10 cellular contexts compared by ENCODE assay signal in the genomic region with DNA sequence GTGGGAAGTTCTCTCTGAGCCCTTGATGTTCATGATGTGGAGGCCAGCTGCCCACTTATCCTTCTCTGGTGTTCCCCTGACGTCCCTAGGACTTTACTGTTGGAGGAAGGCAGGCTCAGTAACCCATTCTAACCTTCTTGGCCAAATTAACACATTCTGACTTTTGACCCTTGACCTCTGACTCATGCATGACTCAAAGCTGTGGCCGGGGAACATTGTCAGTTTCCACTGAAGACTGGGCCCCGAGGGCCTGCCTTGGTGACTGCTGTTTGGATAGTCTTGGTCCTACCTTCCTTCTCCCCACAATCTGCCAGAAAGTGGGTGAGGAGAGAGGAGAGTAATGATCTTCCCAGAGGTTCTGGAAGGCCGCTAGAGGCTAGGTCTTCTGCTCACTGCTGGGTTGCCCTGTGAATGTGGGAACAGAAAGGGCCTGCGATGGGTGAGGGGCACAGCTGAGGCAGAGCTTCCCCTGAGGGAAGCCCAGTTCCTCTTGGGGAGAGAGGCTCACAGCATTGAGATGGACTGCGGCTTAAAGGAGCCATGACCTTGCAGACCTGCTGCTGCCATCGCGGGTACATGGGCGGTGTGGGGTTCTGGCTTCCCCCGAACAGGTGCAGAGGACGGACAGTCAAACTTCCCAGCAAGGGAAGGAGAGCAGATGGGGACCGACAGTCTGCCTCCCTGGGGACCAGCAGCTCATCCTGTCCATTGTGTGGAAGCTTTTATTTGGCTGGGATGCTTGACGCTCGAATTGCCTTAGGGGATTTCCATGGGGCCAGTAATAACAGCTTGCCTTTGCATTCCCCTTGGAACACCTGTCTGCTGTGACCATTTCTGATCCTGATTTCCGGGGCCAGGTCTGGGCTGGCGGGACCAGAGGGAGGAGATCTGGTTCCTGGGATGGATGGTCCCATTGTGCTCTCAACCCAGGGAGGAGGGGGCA. TPM values are rescaled to one million over a fixed set of nuclear protein-coding genes. Genes with fewer than 3 reads are reported as not detected.
DNase-seq lines count a peak whose midpoint lies in the region; ATAC-seq, FAIRE-seq and TF ChIP-seq lines count a peak whose summit lies in the region.
"Had no signal": no experiment of that assay in that cellular context is flagged by ENCODE, and none has a peak within 500 bp of the region (broad histone marks: within the 10 kb centered on the region; RNA-seq: fewer than 3 reads in every experiment).

No MANE protein-coding gene starts in this region.

- no TSS peak for BruUV-seq in endothelial cell of umbilical vein (replicated peaks; lab: Mats Ljungman, UMichigan)

- H4K20me1 ChIP-seq in endothelial cell of umbilical vein (replicated peaks; ENCODE audit: control insufficient read depth, extremely low read depth, insufficient read depth, low read length), result no peaks in the 10 kb centered on the region

- H3K9ac ChIP-seq in endothelial cell of umbilical vein (replicated peaks; ENCODE audit: extremely low read depth, insufficient read depth, low read length) (no peak overlapping the region), endodermal cell (ENCODE audit: extremely low read depth, low read length, poor library complexity, severe bottlenecking) (no peak overlapping the region)

- H3K27ac ChIP-seq in endothelial cell of umbilical vein (ENCODE audit: insufficient read depth, low read depth, low read length) (no peak overlapping the region), endodermal cell (ENCODE audit: low read depth, low read length) (no peak overlapping the region)

- no peak overlapping the region for H3K4me2 ChIP-seq in endothelial cell of umbilical vein (ENCODE audit: insufficient read depth, low read length)

- H3K27me3 Mint-ChIP-seq in natural killer cell treated with Interleukin-12 subunit alpha and Interleukin-12 subunit beta and Interleukin-15 and Interleukin-18, amount 100 ng/mL, for 72 hours, result no peaks in the 10 kb centered on the region
- H3K27me3 Mint-ChIP-seq in natural killer cell (ENCODE audit: low read depth in 2 of 2) (no peaks in the 10 kb centered on the region), endodermal cell (ENCODE audit: insufficient read depth) (no peaks in the 10 kb centered on the region)
- H3K27me3 Mint-ChIP-seq in stimulated activated naive CD8-positive, alpha-beta T cell treated with anti-CD3 and anti-CD28 coated beads, Interleukin-15, amount 100 ng/mL, for 72 hours, result no peaks in the 10 kb centered on the region
- H3K27me3 Mint-ChIP-seq: central memory CD8-positive, alpha-beta T cell had no signal

- peaks cover 20 to 26% of the 10 kb centered on the region in 2 donors for H3K4me1 Mint-ChIP-seq in natural killer cell treated with Interleukin-12 subunit alpha and Interleukin-12 subunit beta and Interleukin-15 and Interleukin-18, amount 100 ng/mL, for 72 hours (ENCODE audit: low read depth in 2 of 2)
- H3K4me1 Mint-ChIP-seq in natural killer cell (peaks cover 0 to 28% of the 10 kb centered on the region in 2 donors), endodermal cell (no peaks in the 10 kb centered on the region)
- H3K4me1 Mint-ChIP-seq in stimulated activated naive CD8-positive, alpha-beta T cell treated with anti-CD3 and anti-CD28 coated beads, Interleukin-15, amount 100 ng/mL, for 72 hours, result peaks cover 17% of the 10 kb centered on the region
- H3K4me1 Mint-ChIP-seq: central memory CD8-positive, alpha-beta T cell had no signal

- TF ChIP-seq CTCF in natural killer cell (IDR thresholded peaks at IDR 0.05) (no peak), endothelial cell of umbilical vein (IDR thresholded peaks at IDR 0.05; ENCODE audit: extremely low read depth in 1 of 2, insufficient read depth in 1 of 2, low read depth in 1 of 2, low read length in 2 of 2) (no peak), endodermal cell (conservative IDR thresholded peaks at IDR 0.05) (no peak)

- FAIRE-seq in endothelial cell of umbilical vein (lab: Jason Lieb, UNC), result no peak

- WGBS in endodermal cell (ENCODE audit: insufficient coverage in 1 of 2, insufficient read length in 1 of 2), 2 experiments, result 81 to 91% methylated on average over 6 to 16 of the region's 16 CpGs

- no peaks in the 10 kb centered on the region for H3K79me2 ChIP-seq in endothelial cell of umbilical vein (ENCODE audit: control insufficient read depth, insufficient read depth, low read length)

- H3K9me3 ChIP-seq in endothelial cell of umbilical vein (replicated peaks; ENCODE audit: control insufficient read depth, insufficient read depth, low read length) (no peaks in the 10 kb centered on the region), endodermal cell (ENCODE audit: control insufficient read depth, low read length) (no peaks in the 10 kb centered on the region)

- H2AFZ ChIP-seq in endothelial cell of umbilical vein (ENCODE audit: low read depth, low read length), result no peak overlapping the region

- dilution Hi-C loops in endothelial cell of umbilical vein (cut with MboI; ENCODE audit: extremely low pct_ligation_motif_present, low sequenced_read_pairs), result no loop called here

- no peaks in the 10 kb centered on the region for H3K36me3 ChIP-seq in endothelial cell of umbilical vein (ENCODE audit: control insufficient read depth in 2 of 2, extremely low read depth in 1 of 2, insufficient read depth in 2 of 2, low read length in 2 of 2)
- H3K36me3 ChIP-seq in endodermal cell (ENCODE audit: control insufficient read depth, insufficient read depth, low read length), result no peaks in the 10 kb centered on the region

- CTCF ChIA-PET in endothelial cell of umbilical vein (lab: Charles Lee), result interaction anchor here (0.9 kb wide), 1 partner anchor 18 kb away, joined by 3 read pairs; no protein-coding TSS in a partner anchor

- H3K9me3 Mint-ChIP-seq in natural killer cell treated with Interleukin-12 subunit alpha and Interleukin-12 subunit beta and Interleukin-15 and Interleukin-18, amount 100 ng/mL, for 72 hours, result no peaks in the 10 kb centered on the region
- H3K9me3 Mint-ChIP-seq in natural killer cell (no peaks in the 10 kb centered on the region), endodermal cell (no peaks in the 10 kb centered on the region)
- H3K9me3 Mint-ChIP-seq in stimulated activated naive CD8-positive, alpha-beta T cell treated with anti-CD3 and anti-CD28 coated beads, Interleukin-15, amount 100 ng/mL, for 72 hours, result no peaks in the 10 kb centered on the region
- H3K9me3 Mint-ChIP-seq: central memory CD8-positive, alpha-beta T cell had no signal

- no peak overlapping the region for H3K4me3 Mint-ChIP-seq in natural killer cell treated with Interleukin-12 subunit alpha and Interleukin-12 subunit beta and Interleukin-15 and Interleukin-18, amount 100 ng/mL, for 72 hours
- no peak overlapping the region for H3K4me3 Mint-ChIP-seq in natural killer cell
- no peak overlapping the region for H3K4me3 Mint-ChIP-seq in stimulated activated naive CD8-positive, alpha-beta T cell treated with anti-CD3 and anti-CD28 coated beads, Interleukin-15, amount 100 ng/mL, for 72 hours
- H3K4me3 Mint-ChIP-seq in endodermal cell, result no peak overlapping the region
- H3K4me3 Mint-ChIP-seq: central memory CD8-positive, alpha-beta T cell had no signal

- H3K4me3 ChIP-seq in endothelial cell of umbilical vein (replicated peaks in 1 of 3; ENCODE audit: insufficient read depth in 1 of 3, low read depth in 1 of 3, low read length in 3 of 3) (no peak overlapping the region), endodermal cell (ENCODE audit: low read length) (no peak overlapping the region)

- no peaks in the 10 kb centered on the region for H3K9me1 ChIP-seq in endothelial cell of umbilical vein (replicated peaks; ENCODE audit: control insufficient read depth, extremely low read depth, insufficient read depth, low read length)

- no peak for TF ChIP-seq POLR2A in endothelial cell of umbilical vein (IDR thresholded peaks at IDR 0.05; ENCODE audit: low read depth, low read length)
- no peak for TF ChIP-seq POLR2A in GM18505 (IDR thresholded peaks at IDR 0.05; ENCODE audit: borderline replicate concordance, extremely low read depth, insufficient read depth, insufficient read length)

- peak overlapping the region; percentile 60 to 76 for H3K27ac Mint-ChIP-seq in natural killer cell treated with Interleukin-12 subunit alpha and Interleukin-12 subunit beta and Interleukin-15 and Interleukin-18, amount 100 ng/mL, for 72 hours
- H3K27ac Mint-ChIP-seq in natural killer cell, result peak overlapping the region in 1 of 2 donors; percentile 63
- peak overlapping the region; percentile 8 to 74 for H3K27ac Mint-ChIP-seq in stimulated activated naive CD8-positive, alpha-beta T cell treated with anti-CD3 and anti-CD28 coated beads, Interleukin-15, amount 100 ng/mL, for 72 hours
- no peak overlapping the region for H3K27ac Mint-ChIP-seq in endodermal cell

- intact Hi-C loops in natural killer cell (cut with micrococcal nuclease) (no loop called here), endothelial cell of umbilical vein (cut with micrococcal nuclease) (no loop called here)

- H3K27me3 ChIP-seq in endothelial cell of umbilical vein (ENCODE audit: control insufficient read depth in 2 of 2, insufficient read depth in 2 of 2, low read length in 2 of 2), result no peaks in the 10 kb centered on the region
- H3K27me3 ChIP-seq in endodermal cell (ENCODE audit: control insufficient read depth, insufficient read depth, low read length, poor library complexity, severe bottlenecking), result no peaks in the 10 kb centered on the region

- DNase-seq in natural killer cell treated with Interleukin-12 subunit alpha and Interleukin-12 subunit beta and Interleukin-15 and Interleukin-18, amount 100 ng/mL, for 72 hours (ENCODE audit: low spot score), result no peak
- no peak for DNase-seq in natural killer cell
- peak; percentile 21 for DNase-seq in NCI-H748 treated with DMSO at 0.1 percent for 48 hours (lab: John Stamatoyannopoulos, UW)
- DNase-seq in endothelial cell of umbilical vein (ENCODE audit: low read depth, low spot score), result peak; percentile 17
- DNase-seq in stimulated activated naive CD8-positive, alpha-beta T cell treated with anti-CD3 and anti-CD28 coated beads, Interleukin-15, amount 100 ng/mL, for 72 hours, result peak in 1 of 2 donors; percentile 15
- no peak for DNase-seq in endodermal cell
- DNase-seq: occipital lobe had no signal

- peak; percentile 48 to 63 for ATAC-seq in natural killer cell treated with Interleukin-12 subunit alpha and Interleukin-12 subunit beta and Interleukin-15 and Interleukin-18, amount 100 ng/mL, for 72 hours
- ATAC-seq in natural killer cell, result no peak
- no peak for ATAC-seq in stimulated activated naive CD8-positive, alpha-beta T cell treated with anti-CD3 and anti-CD28 coated beads, Interleukin-15, amount 100 ng/mL, for 72 hours
- ATAC-seq in GM21526 (IDR thresholded peaks at IDR 0.05; ENCODE audit: low FRiP score, unreplicated experiment), result no peak
- ATAC-seq in GM18505 (IDR thresholded peaks at IDR 0.05; ENCODE audit: unreplicated experiment), result no peak

- POLR2A ChIA-PET in endothelial cell of umbilical vein (lab: Charles Lee), result no interaction called here

- H3K4me1 ChIP-seq in endothelial cell of umbilical vein (ENCODE audit: control insufficient read depth, extremely low read depth, insufficient read depth, low read length) (peaks cover 3% of the 10 kb centered on the region), endodermal cell (ENCODE audit: control insufficient read depth, insufficient read depth, low read length) (no peaks in the 10 kb centered on the region)

- no peaks in the 10 kb centered on the region for H3K36me3 Mint-ChIP-seq in natural killer cell treated with Interleukin-12 subunit alpha and Interleukin-12 subunit beta and Interleukin-15 and Interleukin-18, amount 100 ng/mL, for 72 hours
- H3K36me3 Mint-ChIP-seq in natural killer cell (no peaks in the 10 kb centered on the region), endodermal cell (ENCODE audit: low read depth) (no peaks in the 10 kb centered on the region)

RNA-seq across cellular contexts. Expression of a gene that starts 43.8 kb away (rescaled TPM):
- total RNA-seq in natural killer cell treated with Interleukin-12 subunit alpha and Interleukin-12 subunit beta and Interleukin-15 and Interleukin-18, amount 100 ng/mL, for 72 hours, result under 1 TPM; 0.07 to 0.61 TPM
- total RNA-seq in natural killer cell (1 to 10 TPM in 2 of 3 donors, under 1 TPM in 1; 0.70 to 1.5 (median 1.1) TPM), endothelial cell of umbilical vein (not detected in 2 replicates), endodermal cell (under 1 TPM; 0.44 to 0.79 TPM)
- polyA plus RNA-seq in endothelial cell of umbilical vein, result not detected in 2 replicates
- not detected in 2 replicates for polyA plus RNA-seq in endothelial cell of umbilical vein (2011; cell fraction: cytosol; rRNA removed)
- polyA plus RNA-seq in endothelial cell of umbilical vein (2011; cell fraction: nucleus; rRNA removed), result not detected in 2 replicates
- polyA plus RNA-seq in endothelial cell of umbilical vein (2012), result not detected in 2 replicates
- 0.27 and 0.87 TPM in 2 replicates for polyA minus RNA-seq in endothelial cell of umbilical vein
- not detected for polyA minus RNA-seq in endothelial cell of umbilical vein (2011; cell fraction: cytosol; rRNA and poly(A)+ RNA removed)
- polyA minus RNA-seq in endothelial cell of umbilical vein (2011; cell fraction: nucleus; rRNA and poly(A)+ RNA removed), result not detected in 2 replicates
- 0.50 TPM for polyA plus RNA-seq in endodermal cell (2013, experiment 1 of 2)
- polyA plus RNA-seq in endodermal cell (2013, experiment 2 of 2), result 0.46 TPM

Comparison
In these comparisons a context has a peak if more than half of its experiments do, and no peak if none do; other contexts are left out.
1. ATAC-seq: peak in natural killer cell treated with Interleukin-12 subunit alpha and Interleukin-12 subunit beta and Interleukin-15 and Interleukin-18, amount 100 ng/mL, for 72 hours (2 of 2); none in natural killer cell (0 of 3), stimulated activated naive CD8-positive, alpha-beta T cell treated with anti-CD3 and anti-CD28 coated beads, Interleukin-15, amount 100 ng/mL, for 72 hours (single experiment), GM21526 (single experiment) and GM18505 (single experiment).
2. DNase-seq: peak in NCI-H748 treated with DMSO at 0.1 percent for 48 hours (single experiment) and endothelial cell of umbilical vein (single experiment); none in natural killer cell treated with Interleukin-12 subunit alpha and Interleukin-12 subunit beta and Interleukin-15 and Interleukin-18, amount 100 ng/mL, for 72 hours (single experiment), natural killer cell (single experiment) and endodermal cell (single experiment).